ENCODE assay signal across 21 cellular contexts in the genomic region with DNA sequence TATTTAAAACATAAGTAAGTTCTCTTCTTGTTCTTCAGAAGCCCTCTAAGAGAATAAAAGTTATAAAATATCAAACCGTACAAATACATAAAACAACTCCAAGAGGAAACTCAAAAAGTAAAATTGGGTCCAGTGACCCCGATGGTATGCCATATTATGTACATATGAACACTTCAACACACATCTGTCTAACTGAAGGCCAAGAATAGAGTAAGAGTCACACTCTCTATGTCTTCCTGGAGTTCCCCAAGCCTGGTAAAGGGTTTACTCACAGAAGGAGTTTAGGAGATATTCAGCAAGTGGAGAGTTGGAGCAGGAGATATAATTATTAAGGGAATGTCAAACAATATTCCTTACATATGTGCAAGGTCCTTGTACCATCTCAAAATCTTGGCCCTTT.
"Had no signal": no experiment of that assay in that cellular context is flagged by ENCODE, and none has a peak within 500 bp of the region (broad histone marks: within the 10 kb centered on the region; RNA-seq: fewer than 3 reads in every experiment).

No MANE protein-coding gene starts in this region.

- DNase-seq: activated CD4-positive, alpha-beta memory T cell treated with anti-CD3 and anti-CD28 coated beads for 36 hours; activated CD4-positive, alpha-beta T cell treated with anti-CD3 and anti-CD28 coated beads for 36 hours; activated CD4-positive, CD25-positive, alpha-beta regulatory T cell; activated CD4-positive, CD25-positive, alpha-beta regulatory T cell treated with anti-CD3 and anti-CD28 coated beads, Interleukin-2, amount 50 U/mL, for 72 hours; activated CD8-positive, alpha-beta memory T cell treated with anti-CD3 and anti-CD28 coated beads, Interleukin-2, amount 10 ng/mL, durations not matched to agents 7 days and 5 days; activated CD8-positive, alpha-beta memory T cell treated with anti-CD3 and anti-CD28 coated beads, Interleukin-2, amount 50 U/mL, for 4 hours; activated CD8-positive, alpha-beta T cell treated with anti-CD3 and anti-CD28 coated beads, Interleukin-2, amount 10 ng/mL, durations not matched to agents 7 days and 5 days; activated gamma-delta T cell treated with Interleukin-2 at 50 U/mL for 16 hours; activated naive CD4-positive, alpha-beta T cell treated with anti-CD3 and anti-CD28 coated beads, Interleukin-2, amount 50 U/mL, for 16 hours; activated naive CD4-positive, alpha-beta T cell treated with Interleukin-2 at 50 U/mL for 16 hours; activated T-cell treated with anti-CD3 and anti-CD28 coated beads, Interleukin-2, amount 50 U/mL, for 1 hour; activated T-cell treated with anti-CD3 and anti-CD28 coated beads, Interleukin-2, amount 50 U/mL, for 72 hours; amniotic stem cell; anterior cingulate cortex; brain microvascular endothelial cell; caudate nucleus; effector CD8-positive, alpha-beta T cell; head of caudate nucleus; hippocampal formation; T-helper 2 cell had no signal

- H3K27me3 ChIP-seq: brain microvascular endothelial cell had no signal

- ATAC-seq: activated CD4-positive, alpha-beta T cell treated with anti-CD3 and anti-CD28 coated beads for 36 hours; activated CD8-positive, alpha-beta memory T cell treated with anti-CD3 and anti-CD28 coated beads, Interleukin-2, amount 10 ng/mL, durations not matched to agents 7 days and 5 days; activated CD8-positive, alpha-beta T cell treated with anti-CD3 and anti-CD28 coated beads, Interleukin-2, amount 10 ng/mL, durations not matched to agents 7 days and 5 days; activated T-cell treated with anti-CD3 and anti-CD28 coated beads, Interleukin-2, amount 50 U/mL, for 72 hours had no signal

- H3K36me3 ChIP-seq: brain microvascular endothelial cell had no signal

- H3K27ac ChIP-seq: brain microvascular endothelial cell, epithelial cell of prostate had no signal
